In genomic region chr11:112532506-112532905, GRCh38 we compare ENCODE assay signal across 29 cellular contexts.
"Had no signal": no experiment of that assay in that cellular context is flagged by ENCODE, and none has a peak within 500 bp of the region (broad histone marks: within the 10 kb centered on the region; RNA-seq: fewer than 3 reads in every experiment).

No MANE protein-coding gene starts in this region.

- H3K4me3 ChIP-seq: ascending aorta had no signal

- H3K4me1 ChIP-seq: ascending aorta had no signal

- H3K27ac ChIP-seq: ascending aorta, VCaP had no signal

- H3K36me3 ChIP-seq: ascending aorta had no signal

- DNase-seq: activated B cell treated with CpG ODN at 0.5 μM for 24 hours; activated CD4-positive, alpha-beta memory T cell treated with anti-CD3 and anti-CD28 coated beads for 36 hours; activated CD4-positive, alpha-beta T cell treated with anti-CD3 and anti-CD28 coated beads for 4 hours; activated CD4-positive, alpha-beta T cell treated with anti-CD3 and anti-CD28 coated beads, Interleukin-2, amount 10 ng/mL, durations not matched to agents 24 days and 14 days; activated CD4-positive, alpha-beta T cell treated with anti-CD3 and anti-CD28 coated beads, Interleukin-2, amount 50 U/mL, for 1 hour; activated CD4-positive, alpha-beta T cell treated with anti-CD3 and anti-CD28 coated beads, Interleukin-2, amount 50 U/mL, for 4 hours; activated CD4-positive, CD25-positive, alpha-beta regulatory T cell treated with anti-CD3 and anti-CD28 coated beads, Interleukin-2, amount 50 U/mL, for 72 hours; activated CD8-positive, alpha-beta memory T cell treated with anti-CD3 and anti-CD28 coated beads, Interleukin-2, amount 50 U/mL, for 4 hours; activated CD8-positive, alpha-beta T cell treated with anti-CD3 and anti-CD28 coated beads for 36 hours; activated effector memory CD4-positive, alpha-beta T cell treated with anti-CD3 and anti-CD28 coated beads, Interleukin-2, amount 50 U/mL, for 16 hours; activated gamma-delta T cell treated with Interleukin-2 at 50 U/mL for 16 hours; activated naive CD4-positive, alpha-beta T cell; activated naive CD4-positive, alpha-beta T cell treated with anti-CD3 and anti-CD28 coated beads for 36 hours; activated naive CD8-positive, alpha-beta T cell treated with anti-CD3 and anti-CD28 coated beads, Interleukin-2, amount 10 ng/mL, durations not matched to agents 7 days and 5 days; activated naive CD8-positive, alpha-beta T cell treated with anti-CD3 and anti-CD28 coated beads, Interleukin-2, amount 50 U/mL, for 24 hours; activated T-cell treated with anti-CD3 and anti-CD28 coated beads for 4 hours; activated T-cell treated with anti-CD3 and anti-CD28 coated beads, Interleukin-2, amount 50 U/mL, for 1 hour; activated T-cell treated with anti-CD3 and anti-CD28 coated beads, Interleukin-2, amount 50 U/mL, for 4 hours; activated T-cell treated with anti-CD3 and anti-CD28 coated beads, Interleukin-2, amount 50 U/mL, for 72 hours; amygdala; anterior cingulate cortex; central memory CD4-positive, alpha-beta T cell; T-helper 1 cell; T-helper 2 cell; T-helper 9 cell had no signal

- FAIRE-seq: TTC549 had no signal

- ATAC-seq: activated CD8-positive, alpha-beta T cell treated with anti-CD3 and anti-CD28 coated beads for 36 hours; activated naive CD8-positive, alpha-beta T cell treated with anti-CD3 and anti-CD28 coated beads, Interleukin-2, amount 50 U/mL, for 24 hours; activated T-cell treated with anti-CD3 and anti-CD28 coated beads, Interleukin-2, amount 50 U/mL, for 4 hours; activated T-cell treated with anti-CD3 and anti-CD28 coated beads, Interleukin-2, amount 50 U/mL, for 72 hours; activated T-helper 17 cell treated with anti-CD3 and anti-CD28 coated beads, Interleukin-2, amount 50 U/mL, for 72 hours had no signal

- H3K27me3 ChIP-seq: ascending aorta had no signal

- H3K9me3 ChIP-seq: ascending aorta had no signal
